In the genomic region with DNA sequence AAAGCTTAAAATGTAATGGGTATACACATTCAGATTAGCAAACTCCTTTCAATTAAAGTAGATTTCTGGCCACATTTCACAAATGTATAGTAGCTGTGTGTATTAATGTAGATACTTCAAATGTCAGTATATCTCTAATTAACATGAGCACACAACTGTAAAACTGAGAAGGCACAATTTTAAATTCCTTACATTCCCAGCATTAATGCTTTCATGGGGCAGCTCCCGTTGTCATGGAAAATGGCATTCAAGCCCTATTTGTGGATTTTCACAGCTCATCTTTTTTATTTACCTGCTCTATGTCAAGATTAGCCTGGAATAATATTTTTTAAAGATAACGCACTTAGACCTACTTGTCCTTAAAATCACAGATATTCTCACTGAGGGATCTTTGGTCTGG, we compare ENCODE assay signal across 11 cellular contexts.
"Had no signal": no experiment of that assay in that cellular context is flagged by ENCODE, and none has a peak within 500 bp of the region (broad histone marks: within the 10 kb centered on the region; RNA-seq: fewer than 3 reads in every experiment).

No MANE protein-coding gene starts in this region.

- H3K9me3 ChIP-seq: lower lobe of right lung had no signal

- H3K36me3 ChIP-seq: lower lobe of right lung had no signal

- H3K27ac ChIP-seq: epithelial cell of prostate, lower lobe of right lung, skin epidermis had no signal

- DNase-seq: activated B cell treated with CpG ODN at 0.5 μM for 24 hours; activated CD4-positive, alpha-beta T cell treated with anti-CD3 and anti-CD28 coated beads, Interleukin-2, amount 10 ng/mL, durations not matched to agents 24 days and 14 days; activated CD8-positive, alpha-beta memory T cell treated with anti-CD3 and anti-CD28 coated beads for 24 hours; activated naive CD4-positive, alpha-beta T cell treated with anti-CD3 and anti-CD28 coated beads for 36 hours; effector memory CD8-positive, alpha-beta T cell; hippocampal formation; lower lobe of right lung; natural killer cell; retina had no signal

- H3K4me3 ChIP-seq: lower lobe of right lung, skin epidermis had no signal
